ENCODE assay signal across 10 cellular contexts in the genomic region with DNA sequence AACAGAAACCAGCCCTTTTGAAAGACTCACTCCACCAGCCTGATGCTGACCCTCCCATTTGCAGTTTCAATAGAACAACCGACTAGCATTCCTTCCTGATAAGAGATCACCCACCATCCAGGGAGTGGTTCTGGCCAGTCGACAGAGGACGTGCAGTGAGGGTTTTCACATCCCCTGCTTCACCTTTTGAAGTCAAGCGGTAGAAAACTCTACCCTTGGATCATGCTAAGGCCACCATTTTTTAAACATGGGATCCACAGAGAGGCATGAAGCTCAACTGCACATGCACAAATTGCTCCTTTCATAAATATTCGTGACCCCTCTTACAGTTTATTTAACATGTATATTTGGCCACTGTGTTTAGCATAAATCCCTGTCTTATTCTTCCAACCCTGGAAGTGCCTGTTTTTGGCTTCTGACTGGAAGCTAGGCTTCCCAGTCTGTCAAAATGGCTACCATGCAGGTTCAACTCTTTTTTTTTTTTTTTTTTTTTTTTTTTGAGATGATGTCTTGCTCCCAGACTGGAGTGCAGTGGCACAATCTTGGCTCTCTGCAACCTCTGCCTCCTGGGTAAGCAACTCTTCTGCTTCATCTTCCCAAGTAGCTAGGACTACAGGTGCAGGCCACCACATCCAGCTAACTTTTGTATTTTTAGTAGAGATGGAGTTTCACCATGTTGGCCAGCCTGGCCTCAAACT. TPM values are rescaled to one million over a fixed set of nuclear protein-coding genes. Genes with fewer than 3 reads are reported as not detected.
DNase-seq lines count a peak whose midpoint lies in the region; ATAC-seq, FAIRE-seq and TF ChIP-seq lines count a peak whose summit lies in the region.
"Had no signal": no experiment of that assay in that cellular context is flagged by ENCODE, and none has a peak within 500 bp of the region (broad histone marks: within the 10 kb centered on the region; RNA-seq: fewer than 3 reads in every experiment).

No MANE protein-coding gene starts in this region.

- H4K20me1 ChIP-seq in keratinocyte (ENCODE audit: control insufficient read depth, extremely low read depth, insufficient read depth, low read length): no peaks in the 10 kb centered on the region

- H3K4me2 ChIP-seq in keratinocyte (ENCODE audit: control insufficient read depth, extremely low read depth, insufficient read depth, low read depth, low read length): peak overlapping the region; percentile 68

- H3K9me3 Mint-ChIP-seq in stimulated activated naive CD8-positive, alpha-beta T cell treated with anti-CD3 and anti-CD28 coated beads, Interleukin-15, Interleukin-2, amounts not matched to agents 100 ng/mL and 50 ng/mL, for 24 hours: no peaks in the 10 kb centered on the region
- no peaks in the 10 kb centered on the region for H3K9me3 Mint-ChIP-seq in activated T-helper 1 cell treated with anti-CD3 and anti-CD28 coated beads, Interleukin-12 subunit alpha, Interleukin-12 subunit beta, Interleukin-2, Interleukin-4 antibody, amounts not matched to agents 30 ng/mL and 10 ng/mL and 1 ng/mL, durations not matched to agents 14 hours and 24 hours and 36 hours

- peaks cover 32% of the 10 kb centered on the region for H3K36me3 Mint-ChIP-seq in stimulated activated naive CD8-positive, alpha-beta T cell treated with anti-CD3 and anti-CD28 coated beads, Interleukin-15, Interleukin-2, amounts not matched to agents 100 ng/mL and 50 ng/mL, for 24 hours (ENCODE audit: low read depth)
- H3K36me3 Mint-ChIP-seq in activated T-helper 1 cell treated with anti-CD3 and anti-CD28 coated beads, Interleukin-12 subunit alpha, Interleukin-12 subunit beta, Interleukin-2, Interleukin-4 antibody, amounts not matched to agents 30 ng/mL and 10 ng/mL and 1 ng/mL, durations not matched to agents 14 hours and 24 hours and 36 hours (ENCODE audit: low read depth): peaks cover 18% of the 10 kb centered on the region

- peak overlapping the region; percentile 63 to 73 (median 69) for H3K4me3 ChIP-seq in keratinocyte (ENCODE audit: control insufficient read depth in 2 of 3, extremely low read depth in 1 of 3, insufficient read depth in 2 of 3, low read depth in 1 of 3, low read length in 3 of 3)

- ATAC-seq in stimulated activated naive CD8-positive, alpha-beta T cell treated with anti-CD3 and anti-CD28 coated beads, Interleukin-15, Interleukin-2, amounts not matched to agents 100 U/mL and 50 U/mL, for 24 hours: no peak
- ATAC-seq in HG03095 (IDR thresholded peaks at IDR 0.05; ENCODE audit: unreplicated experiment): no peak

- H3K27ac ChIP-seq in keratinocyte (ENCODE audit: control insufficient read depth, insufficient read depth, low read length): no peak overlapping the region

- peak overlapping the region; percentile 95 for H3K4me3 Mint-ChIP-seq in stimulated activated naive CD8-positive, alpha-beta T cell treated with anti-CD3 and anti-CD28 coated beads, Interleukin-15, Interleukin-2, amounts not matched to agents 100 ng/mL and 50 ng/mL, for 24 hours
- H3K4me3 Mint-ChIP-seq in activated T-helper 1 cell treated with anti-CD3 and anti-CD28 coated beads, Interleukin-12 subunit alpha, Interleukin-12 subunit beta, Interleukin-2, Interleukin-4 antibody, amounts not matched to agents 30 ng/mL and 10 ng/mL and 1 ng/mL, durations not matched to agents 14 hours and 24 hours and 36 hours: peak overlapping the region; percentile 15

- H2AFZ ChIP-seq in keratinocyte (ENCODE audit: control insufficient read depth, low read length): no peak overlapping the region

- H3K9me1 ChIP-seq in keratinocyte (ENCODE audit: control insufficient read depth, extremely low read depth, insufficient read depth, low read length): no peaks in the 10 kb centered on the region

- H3K4me1 Mint-ChIP-seq in stimulated activated naive CD8-positive, alpha-beta T cell treated with anti-CD3 and anti-CD28 coated beads, Interleukin-15, Interleukin-2, amounts not matched to agents 100 ng/mL and 50 ng/mL, for 24 hours (ENCODE audit: low read depth): peaks cover 43% of the 10 kb centered on the region
- H3K4me1 Mint-ChIP-seq in activated T-helper 1 cell treated with anti-CD3 and anti-CD28 coated beads, Interleukin-12 subunit alpha, Interleukin-12 subunit beta, Interleukin-2, Interleukin-4 antibody, amounts not matched to agents 30 ng/mL and 10 ng/mL and 1 ng/mL, durations not matched to agents 14 hours and 24 hours and 36 hours (ENCODE audit: low read depth): peaks cover 4% of the 10 kb centered on the region

- H3K4me1 ChIP-seq in keratinocyte (ENCODE audit: control insufficient read depth, extremely low read depth, insufficient read depth, low read length): no peaks in the 10 kb centered on the region

- no peaks in the 10 kb centered on the region for H3K9me3 ChIP-seq in keratinocyte (ENCODE audit: control insufficient read depth, low read depth, low read length)
- H3K9me3 ChIP-seq: left lung had no signal

- H3K27ac Mint-ChIP-seq in stimulated activated naive CD8-positive, alpha-beta T cell treated with anti-CD3 and anti-CD28 coated beads, Interleukin-15, Interleukin-2, amounts not matched to agents 100 ng/mL and 50 ng/mL, for 24 hours: peak overlapping the region; percentile 99
- no peak overlapping the region for H3K27ac Mint-ChIP-seq in activated T-helper 1 cell treated with anti-CD3 and anti-CD28 coated beads, Interleukin-12 subunit alpha, Interleukin-12 subunit beta, Interleukin-2, Interleukin-4 antibody, amounts not matched to agents 30 ng/mL and 10 ng/mL and 1 ng/mL, durations not matched to agents 14 hours and 24 hours and 36 hours

- peaks cover 14% of the 10 kb centered on the region for H3K79me2 ChIP-seq in keratinocyte (ENCODE audit: control insufficient read depth, insufficient read depth, low read length)

- no peaks in the 10 kb centered on the region for H3K27me3 ChIP-seq in keratinocyte (ENCODE audit: control insufficient read depth, extremely low read depth, insufficient read depth, low read length)
- H3K27me3 ChIP-seq: left lung had no signal

- dilution Hi-C loops in keratinocyte (cut with MboI; ENCODE audit: extremely low pct_ligation_motif_present, low sequenced_read_pairs): no loop called here

- H3K27me3 Mint-ChIP-seq in stimulated activated naive CD8-positive, alpha-beta T cell treated with anti-CD3 and anti-CD28 coated beads, Interleukin-15, Interleukin-2, amounts not matched to agents 100 ng/mL and 50 ng/mL, for 24 hours: no peaks in the 10 kb centered on the region
- peaks cover 2% of the 10 kb centered on the region for H3K27me3 Mint-ChIP-seq in activated T-helper 1 cell treated with anti-CD3 and anti-CD28 coated beads, Interleukin-12 subunit alpha, Interleukin-12 subunit beta, Interleukin-2, Interleukin-4 antibody, amounts not matched to agents 30 ng/mL and 10 ng/mL and 1 ng/mL, durations not matched to agents 14 hours and 24 hours and 36 hours (ENCODE audit: insufficient read depth)

- TF ChIP-seq CTCF in keratinocyte (optimal IDR thresholded peaks at IDR 0.05 in 1 of 3, IDR thresholded peaks at IDR 0.05 in 1 of 3, conservative IDR thresholded peaks at IDR 0.05 in 1 of 3; ENCODE audit: extremely low read depth in 1 of 3, insufficient read depth in 2 of 3, low read length in 3 of 3): no peak

- peaks cover 7 to 10% of the 10 kb centered on the region in 2 experiments for H3K36me3 ChIP-seq in keratinocyte (ENCODE audit: control insufficient read depth in 2 of 2, extremely low read depth in 1 of 2, insufficient read depth in 2 of 2, low read length in 2 of 2)

- no peak for FAIRE-seq in keratinocyte (lab: Jason Lieb, UNC)

- intact Hi-C loops in activated T-helper 1 cell treated with anti-CD3 and anti-CD28 coated beads, Interleukin-12 subunit alpha, Interleukin-12 subunit beta, Interleukin-2, Interleukin-4 antibody, amounts not matched to agents 30 ng/mL and 10 ng/mL and 1 ng/mL, durations not matched to agents 14 hours and 24 hours and 36 hours (cut with micrococcal nuclease): loop anchor here (1.0 to 5.0 kb wide), 8 partner anchors 8 to 959 kb away; a partner anchor contains a TSS

- H3K9ac ChIP-seq in keratinocyte (ENCODE audit: control insufficient read depth, extremely low read depth, insufficient read depth, low read length): peak overlapping the region; percentile 83

- no peak for DNase-seq in stimulated activated naive CD8-positive, alpha-beta T cell treated with anti-CD3 and anti-CD28 coated beads, Interleukin-15, Interleukin-2, amounts not matched to agents 100 U/mL and 50 U/mL, for 24 hours
- no peak for DNase-seq in activated T-helper 1 cell treated with anti-CD3 and anti-CD28 coated beads, Interleukin-12 subunit alpha, Interleukin-12 subunit beta, Interleukin-2, Interleukin-4 antibody, amounts not matched to agents 30 ng/mL and 10 ng/mL and 1 ng/mL, durations not matched to agents 14 hours and 24 hours and 36 hours (ENCODE audit: low spot score)
- no peak for DNase-seq in keratinocyte (ENCODE audit: low read depth, low spot score)
- DNase-seq in NCI-H187 (lab: John Stamatoyannopoulos, UW): no peak
- DNase-seq in cortex of kidney (lab: John Stamatoyannopoulos, UW): no peak
- DNase-seq in NCI-H748 (lab: John Stamatoyannopoulos, UW; ENCODE audit: unreplicated experiment): no peak
- DNase-seq: DMS79 treated with DMSO at 0.1 percent for 48 hours, left lung had no signal

RNA-seq across cellular contexts. Expression of a gene that starts 1.0 kb away (rescaled TPM):
- total RNA-seq in activated T-helper 1 cell treated with anti-CD3 and anti-CD28 coated beads, Interleukin-12 subunit alpha, Interleukin-12 subunit beta, Interleukin-2, Interleukin-4 antibody, amounts not matched to agents 30 ng/mL and 10 ng/mL and 1 ng/mL, durations not matched to agents 14 hours and 24 hours and 36 hours: 61.4 and 62.4 TPM in 2 replicates
- 42.1 to 59.8 TPM (median 42.6 TPM) in 3 replicates for polyA plus RNA-seq in keratinocyte
- polyA plus RNA-seq in keratinocyte (2011; ENCODE audit: low read depth): 25.4 TPM
- 30.5 and 53.4 TPM in 2 replicates for polyA plus RNA-seq in keratinocyte (2011; cell fraction: cytosol; rRNA removed)
- polyA plus RNA-seq in keratinocyte (2011; cell fraction: nucleus; rRNA removed): 34.0 and 39.7 TPM in 2 replicates
- polyA plus RNA-seq in keratinocyte (2012; ENCODE audit: low replicate concordance): 42.1 and 48.2 TPM in 2 replicates
- polyA minus RNA-seq in keratinocyte: 21.5 to 68.4 TPM (median 43.7 TPM) in 3 replicates
- 37.6 TPM for polyA minus RNA-seq in keratinocyte (2011; cell fraction: cytosol; rRNA and poly(A)+ RNA removed)
- 16.4 and 32.2 TPM in 2 replicates for polyA minus RNA-seq in keratinocyte (2011; cell fraction: nucleus; rRNA and poly(A)+ RNA removed)

RNA-seq across cellular contexts. Expression of a gene that starts 35.6 kb away (rescaled TPM):
- 135 and 140 TPM in 2 replicates for total RNA-seq in activated T-helper 1 cell treated with anti-CD3 and anti-CD28 coated beads, Interleukin-12 subunit alpha, Interleukin-12 subunit beta, Interleukin-2, Interleukin-4 antibody, amounts not matched to agents 30 ng/mL and 10 ng/mL and 1 ng/mL, durations not matched to agents 14 hours and 24 hours and 36 hours
- 28.9 to 52.8 TPM (median 37.8 TPM) in 3 replicates for polyA plus RNA-seq in keratinocyte
- polyA plus RNA-seq in keratinocyte (2011; ENCODE audit: low read depth): 175 TPM
- 23.4 and 30.0 TPM in 2 replicates for polyA plus RNA-seq in keratinocyte (2011; cell fraction: cytosol; rRNA removed)
- polyA plus RNA-seq in keratinocyte (2011; cell fraction: nucleus; rRNA removed): 128 and 130 TPM in 2 replicates
- polyA plus RNA-seq in keratinocyte (2012; ENCODE audit: low replicate concordance): 36.6 and 45.3 TPM in 2 replicates
- polyA minus RNA-seq in keratinocyte: 57.9 to 114 TPM (median 75.7 TPM) in 3 replicates
- 25.9 TPM for polyA minus RNA-seq in keratinocyte (2011; cell fraction: cytosol; rRNA and poly(A)+ RNA removed)
- polyA minus RNA-seq in keratinocyte (2011; cell fraction: nucleus; rRNA and poly(A)+ RNA removed): 83.7 and 184 TPM in 2 replicates
